In the genomic region with DNA sequence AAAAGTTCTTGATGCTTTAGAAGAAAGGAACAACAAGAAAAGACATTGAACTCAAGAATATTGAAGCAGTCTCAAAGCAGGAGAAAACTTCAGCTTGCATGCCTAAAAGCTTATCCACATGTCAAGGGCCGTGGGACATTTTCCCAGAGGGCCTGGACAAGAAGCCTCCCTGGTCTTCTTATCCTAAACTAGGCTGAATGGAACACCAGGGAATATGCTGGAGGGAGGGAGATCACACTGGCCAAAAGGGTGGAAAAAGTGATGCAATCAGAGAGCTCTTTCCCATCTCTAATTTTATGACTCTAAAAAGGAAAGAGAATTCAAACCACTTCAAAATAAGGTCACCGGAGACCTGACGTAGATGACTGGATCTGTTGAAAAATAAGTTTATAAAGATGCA, we compare ENCODE assay signal across 17 cellular contexts.
DNase-seq lines count a peak whose midpoint lies in the region; ATAC-seq, FAIRE-seq and TF ChIP-seq lines count a peak whose summit lies in the region.
"Had no signal": no experiment of that assay in that cellular context is flagged by ENCODE, and none has a peak within 500 bp of the region (broad histone marks: within the 10 kb centered on the region; RNA-seq: fewer than 3 reads in every experiment).

No MANE protein-coding gene starts in this region.

- no peaks in the 10 kb centered on the region for H4K20me1 ChIP-seq in astrocyte (ENCODE audit: insufficient read depth, low read length)

- H3K4me3 ChIP-seq in astrocyte (ENCODE audit: insufficient read depth, low read depth, low read length) = no peak overlapping the region
- H3K4me3 ChIP-seq in heart left ventricle = peak overlapping the region in 1 of 12 donors; percentile 0
- H3K4me3 ChIP-seq in transverse colon = no peak overlapping the region
- H3K4me3 ChIP-seq: lung had no signal

- H3K9me3 Mint-ChIP-seq in astrocyte (ENCODE audit: unreplicated experiment) = no peaks in the 10 kb centered on the region
- H3K9me3 Mint-ChIP-seq in nephron = no peaks in the 10 kb centered on the region
- H3K9me3 Mint-ChIP-seq: IgD-negative memory B cell had no signal

- intact Hi-C loops in heart left ventricle (cut with DNase I) = loop anchor here in 2 of 10 donors (10.0 kb wide), 1 partner anchor 106 kb away; the partner anchor contains the start of gene MPPED2 (in 2 of the 2)
- intact Hi-C loops in transverse colon (cut with DNase I; ENCODE audit: low total_unique reads) = no loop called here

- no peak overlapping the region for H3K4me2 ChIP-seq in astrocyte (ENCODE audit: low read length)

- H3K9ac ChIP-seq in astrocyte (ENCODE audit: low read length) = no peak overlapping the region

- peak in 1 of 2 donors; percentile 19 for TF ChIP-seq POLR2A in heart left ventricle (IDR thresholded peaks at IDR 0.05)
- TF ChIP-seq POLR2A in transverse colon (IDR thresholded peaks at IDR 0.05) = no peak

- no peak overlapping the region for H2AFZ ChIP-seq in astrocyte (ENCODE audit: low read depth, low read length)

- no peaks in the 10 kb centered on the region for H3K36me3 Mint-ChIP-seq in astrocyte (ENCODE audit: low read depth, unreplicated experiment)
- H3K36me3 Mint-ChIP-seq in nephron (ENCODE audit: low read depth) = peaks cover 16% of the 10 kb centered on the region

- peak overlapping the region; percentile 61 for H3K27ac Mint-ChIP-seq in astrocyte (ENCODE audit: unreplicated experiment)
- peak overlapping the region; percentile 54 to 78 (median 68) for H3K27ac Mint-ChIP-seq in nephron
- H3K27ac Mint-ChIP-seq: HFFc6, IgD-negative memory B cell had no signal

- no peak overlapping the region for H3K27ac ChIP-seq in astrocyte (ENCODE audit: low read depth, low read length)
- H3K27ac ChIP-seq in heart left ventricle = peak overlapping the region; percentile 43 to 82 (median 64)
- peak overlapping the region; percentile 19 to 63 (median 42) for H3K27ac ChIP-seq in transverse colon
- H3K27ac ChIP-seq in foreskin keratinocyte = no peak overlapping the region
- H3K27ac ChIP-seq: VCaP had no signal

- WGBS in heart left ventricle, 4 donors = 6 to 20% (median 11%) methylated on average over 3 of the region's 3 CpGs
- 38 to 69% methylated on average over 3 of the region's 3 CpGs for WGBS in transverse colon (ENCODE audit: low coverage in 1 of 2), 2 donors

- H3K27me3 ChIP-seq in astrocyte (ENCODE audit: insufficient read depth, low read length) (no peaks in the 10 kb centered on the region), heart left ventricle (no peaks in the 10 kb centered on the region), transverse colon (no peaks in the 10 kb centered on the region), foreskin keratinocyte (no peaks in the 10 kb centered on the region)

- DNase-seq in astrocyte (ENCODE audit: low read depth) (no peak), heart left ventricle (peak; percentile 62 to 85 (median 77)), transverse colon (no peak), A172 (ENCODE audit: low spot score) (no peak), foreskin keratinocyte (no peak)
- no peak for DNase-seq in activated CD4-positive, alpha-beta T cell treated with anti-CD3 and anti-CD28 coated beads, Interleukin-2, amount 50 U/mL, for 4 hours
- DNase-seq: AML-193, HFFc6, MV-4-11, SW 1271 had no signal

- H3K9me3 ChIP-seq in astrocyte (ENCODE audit: insufficient read depth, low read depth, low read length) (no peaks in the 10 kb centered on the region), heart left ventricle (no peaks in the 10 kb centered on the region), transverse colon (no peaks in the 10 kb centered on the region)

- TF ChIP-seq EP300 in transverse colon (IDR thresholded peaks at IDR 0.05; ENCODE audit: low read depth) = no peak

- H3K4me1 ChIP-seq in astrocyte (ENCODE audit: insufficient read depth, low read length) (no peaks in the 10 kb centered on the region), heart left ventricle (peaks cover 8 to 73% (median 33%) of the 10 kb centered on the region in 12 donors), transverse colon (peaks cover 0 to 6% (median 0%) of the 10 kb centered on the region in 4 donors), foreskin keratinocyte (no peaks in the 10 kb centered on the region)

- FAIRE-seq in astrocyte (lab: Jason Lieb, UNC) = no peak
- FAIRE-seq: GM12891 had no signal

- H3K27me3 Mint-ChIP-seq in astrocyte (ENCODE audit: low read depth, unreplicated experiment) = no peaks in the 10 kb centered on the region
- H3K27me3 Mint-ChIP-seq in nephron (ENCODE audit: low read depth) = no peaks in the 10 kb centered on the region

- ATAC-seq in heart left ventricle = peak; percentile 92 to 95 (median 94)
- no peak for ATAC-seq in HG02759 (IDR thresholded peaks at IDR 0.05; ENCODE audit: unreplicated experiment)
- no peak for ATAC-seq in foreskin keratinocyte
- ATAC-seq: esophagus mucosa had no signal

- H3K4me1 Mint-ChIP-seq in astrocyte (ENCODE audit: low read depth, unreplicated experiment) (peaks cover 8% of the 10 kb centered on the region), nephron (peaks cover 42% of the 10 kb centered on the region)
- H3K4me1 Mint-ChIP-seq: IgD-negative memory B cell had no signal

- H3K79me2 ChIP-seq in astrocyte (ENCODE audit: insufficient read depth, low read length) = no peaks in the 10 kb centered on the region

- in situ Hi-C loops in transverse colon (cut with MboI; ENCODE audit: low pct_ligation_motif_present in 1 of 4, low pct_unique_long_range_greater_than_20kb in 1 of 4, low sequenced_read_pairs in 3 of 4) = no loop called here

- H3K4me3 Mint-ChIP-seq in astrocyte (ENCODE audit: unreplicated experiment) (no peak overlapping the region), nephron (peak overlapping the region in 2 of 3 experiments; percentile 15 to 19)
- H3K4me3 Mint-ChIP-seq: HFFc6, IgD-negative memory B cell had no signal

- no peak for TF ChIP-seq CTCF in astrocyte (IDR thresholded peaks at IDR 0.05; ENCODE audit: insufficient read depth, low read depth, low read length)
- no peak for TF ChIP-seq CTCF in heart left ventricle (IDR thresholded peaks at IDR 0.05)
- no peak for TF ChIP-seq CTCF in nephron (IDR thresholded peaks at IDR 0.05; ENCODE audit: unreplicated experiment in 3 of 3)
- TF ChIP-seq CTCF in transverse colon (IDR thresholded peaks at IDR 0.05) = no peak
- no peak for TF ChIP-seq CTCF in foreskin keratinocyte (conservative IDR thresholded peaks at IDR 0.05)

- H3K36me3 ChIP-seq in astrocyte (ENCODE audit: insufficient read depth, low read length) (no peaks in the 10 kb centered on the region), heart left ventricle (no peaks in the 10 kb centered on the region), transverse colon (no peaks in the 10 kb centered on the region)

Comparison
In these comparisons a context has a peak if more than half of its experiments do, and no peak if none do; other contexts are left out.
1. DNase-seq: peak in heart left ventricle (5 of 5); none in astrocyte (single experiment), transverse colon (single experiment), A172 (single experiment), activated CD4-positive, alpha-beta T cell treated with anti-CD3 and anti-CD28 coated beads, Interleukin-2, amount 50 U/mL, for 4 hours (0 of 2) and foreskin keratinocyte (0 of 2).
2. H3K27ac ChIP-seq: peak in heart left ventricle (12 of 12) and transverse colon (4 of 4); none in astrocyte (single experiment) and foreskin keratinocyte (single experiment).
3. ATAC-seq: peak in heart left ventricle (4 of 4); none in HG02759 (single experiment) and foreskin keratinocyte (single experiment).